28 cellular contexts compared by ENCODE assay signal in the genomic region with DNA sequence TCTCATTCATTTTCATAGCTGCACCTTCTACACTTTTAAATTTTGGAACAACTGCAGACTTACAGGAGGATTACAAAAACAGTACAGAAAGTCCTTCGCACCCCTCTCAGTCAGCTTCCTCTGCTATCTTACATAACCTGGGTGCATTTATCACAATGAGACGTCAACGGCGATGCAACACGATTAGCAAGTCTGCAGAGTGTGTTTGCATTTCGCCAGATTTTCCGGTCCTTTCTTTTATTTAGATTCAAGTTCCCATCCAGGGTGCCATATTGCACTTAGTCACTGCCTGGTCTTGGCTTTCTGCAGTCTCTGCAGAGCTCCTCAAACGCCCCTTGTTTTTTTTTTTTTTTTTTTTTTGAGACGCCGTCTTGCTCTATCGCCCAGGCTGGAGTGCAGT.
"Had no signal": no experiment of that assay in that cellular context is flagged by ENCODE, and none has a peak within 500 bp of the region (broad histone marks: within the 10 kb centered on the region; RNA-seq: fewer than 3 reads in every experiment).

No MANE protein-coding gene starts in this region.

- H3K9me3 ChIP-seq: ovary, right lobe of liver, uterus had no signal

- H3K27me3 Mint-ChIP-seq: activated CD8-positive, alpha-beta T cell treated with anti-CD3 and anti-CD28 coated beads for 36 hours; activated naive CD4-positive, alpha-beta T cell treated with anti-CD3 and anti-CD28 coated beads, Interleukin-2, amount 50 U/mL, for 24 hours; central memory CD8-positive, alpha-beta T cell; dendritic cell treated with granulocyte-macrophage colony-stimulating factor and Interleukin-4, amounts not matched to agents 40 ng/mL and 50 ng/mL, for 4 days; naive B cell; progenitor cell of endocrine pancreas had no signal

- H3K4me3 ChIP-seq: heart left ventricle, ovary, right lobe of liver, tibial nerve, uterus had no signal

- H3K4me3 Mint-ChIP-seq: activated CD8-positive, alpha-beta T cell treated with anti-CD3 and anti-CD28 coated beads for 36 hours; activated naive CD4-positive, alpha-beta T cell treated with anti-CD3 and anti-CD28 coated beads, Interleukin-2, amount 50 U/mL, for 24 hours; activated T-cell treated with anti-CD3 and anti-CD28 coated beads, Interleukin-2, amount 50 U/mL, for 4 hours; central memory CD8-positive, alpha-beta T cell; dendritic cell treated with granulocyte-macrophage colony-stimulating factor and Interleukin-4, amounts not matched to agents 40 ng/mL and 50 ng/mL, for 4 days; endodermal cell; immature natural killer cell; mesothelial cell of epicardium; naive B cell had no signal

- H3K27me3 ChIP-seq: foreskin keratinocyte, heart left ventricle, ovary, right lobe of liver, tibial nerve, uterus had no signal

- H3K9me3 Mint-ChIP-seq: activated naive CD4-positive, alpha-beta T cell treated with anti-CD3 and anti-CD28 coated beads, Interleukin-2, amount 50 U/mL, for 24 hours had no signal

- H3K4me1 Mint-ChIP-seq: activated naive CD4-positive, alpha-beta T cell treated with anti-CD3 and anti-CD28 coated beads, Interleukin-2, amount 50 U/mL, for 24 hours; central memory CD8-positive, alpha-beta T cell; endodermal cell; immature natural killer cell; mesothelial cell of epicardium; naive B cell had no signal

- H3K4me1 ChIP-seq: foreskin keratinocyte, heart left ventricle, right lobe of liver, tibial nerve, uterus had no signal

- DNase-seq: activated CD4-positive, alpha-beta T cell treated with anti-CD3 and anti-CD28 coated beads for 48 hours; activated CD8-positive, alpha-beta T cell treated with anti-CD3 and anti-CD28 coated beads for 36 hours; activated T-cell treated with anti-CD3 and anti-CD28 coated beads, Interleukin-2, amount 50 U/mL, for 4 hours; anterior cingulate cortex; endodermal cell; foreskin keratinocyte; heart left ventricle; hypothalamus; immature natural killer cell; kidney; left colon; naive B cell; ovary; right lobe of liver; stimulated activated CD4-positive, alpha-beta T cell treated with anti-CD3 and anti-CD28 coated beads, Interleukin-2, amount 100 ng/mL, for 48 hours; stimulated activated naive CD4-positive, alpha-beta T cell treated with Interleukin-2 at 50 U/mL for 16 hours; T-helper 9 cell; uterus; WERI-Rb-1 had no signal

- H3K36me3 ChIP-seq: heart left ventricle, ovary, right lobe of liver, tibial nerve, uterus, WERI-Rb-1 had no signal

- H3K36me3 Mint-ChIP-seq: mesothelial cell of epicardium had no signal

- ATAC-seq: activated CD4-positive, CD25-positive, alpha-beta regulatory T cell treated with anti-CD3 and anti-CD28 coated beads, Interleukin-2, amount 50 U/mL, for 24 hours; activated CD8-positive, alpha-beta T cell treated with anti-CD3 and anti-CD28 coated beads for 36 hours; activated T-cell treated with anti-CD3 and anti-CD28 coated beads, Interleukin-2, amount 50 U/mL, for 4 hours; esophagus mucosa; foreskin keratinocyte; heart left ventricle; left colon; right lobe of liver had no signal

- H3K27ac ChIP-seq: foreskin keratinocyte, heart left ventricle, ovary, right lobe of liver, tibial nerve, uterus, WERI-Rb-1 had no signal

- H3K27ac Mint-ChIP-seq: activated CD8-positive, alpha-beta T cell treated with anti-CD3 and anti-CD28 coated beads for 36 hours; activated naive CD4-positive, alpha-beta T cell treated with anti-CD3 and anti-CD28 coated beads, Interleukin-2, amount 50 U/mL, for 24 hours; activated T-helper 2 cell treated with anti-CD3 and anti-CD28 coated beads, Interferon-gamma antibody, Interleukin-2, Interleukin-4, amounts not matched to agents 10 μg/mL and 5 μg/mL and 100 μg/mL, durations not matched to agents 14 hours and 24 hours and 36 hours; dendritic cell treated with granulocyte-macrophage colony-stimulating factor and Interleukin-4, amounts not matched to agents 40 ng/mL and 50 ng/mL, for 4 days; endodermal cell; mesothelial cell of epicardium; progenitor cell of endocrine pancreas had no signal
